In genomic region chr16:21301895-21302291, GRCh38 we compare ENCODE assay signal across 8 cellular contexts. TPM values are rescaled to one million over a fixed set of nuclear protein-coding genes. Genes with fewer than 3 reads are reported as not detected.
A peak's percentile ranks its signal among the peaks of the same experiment; 100 is the strongest.
DNase-seq lines count a peak whose midpoint lies in the region; ATAC-seq and TF ChIP-seq lines count a peak whose summit lies in the region.

No MANE protein-coding gene starts in this region.

- no peak for TF ChIP-seq CTCF in breast epithelium (IDR thresholded peaks at IDR 0.05)

- in situ Hi-C loops in ACHN (cut with HindIII; ENCODE audit: low pct_ligation_motif_present, low pct_unique_long_range_greater_than_20kb, low sequenced_read_pairs), result no loop called here

- H3K27ac ChIP-seq in HUES48 (ENCODE audit: low read depth, low read length) (peak overlapping the region; percentile 5), breast epithelium (peak overlapping the region; percentile 74 to 86), mucosa of rectum (ENCODE audit: low read depth in 2 of 2, low read length in 2 of 2) (peak overlapping the region; percentile 94 to 96)

- H3K9ac ChIP-seq in HUES48 (ENCODE audit: low read depth, low read length) (no peak overlapping the region), mucosa of rectum (ENCODE audit: low read depth in 1 of 2, low read length in 2 of 2) (peak overlapping the region; percentile 86 to 88)

- H3K36me3 ChIP-seq in HUES48 (ENCODE audit: control insufficient read depth, insufficient read depth, low read length), result no peaks in the 10 kb centered on the region
- H3K36me3 ChIP-seq in breast epithelium, result no peaks in the 10 kb centered on the region
- no peaks in the 10 kb centered on the region for H3K36me3 ChIP-seq in mucosa of rectum (ENCODE audit: control insufficient read depth in 2 of 2, insufficient read depth in 2 of 2, low read length in 2 of 2)

- TF ChIP-seq POLR2A in breast epithelium (IDR thresholded peaks at IDR 0.05), result no peak

- intact Hi-C loops in breast epithelium (cut with DNase I; ENCODE audit: low total_unique reads), result loop anchor here (5.0 kb wide), 1 partner anchor 450 kb away; no protein-coding TSS in a partner anchor

- H3K4me1 ChIP-seq in HUES48 (ENCODE audit: control insufficient read depth, insufficient read depth, low read length), result peaks cover 16% of the 10 kb centered on the region
- no peaks in the 10 kb centered on the region for H3K4me1 ChIP-seq in breast epithelium
- peaks cover 6 to 12% of the 10 kb centered on the region in 2 donors for H3K4me1 ChIP-seq in mucosa of rectum (ENCODE audit: control insufficient read depth in 2 of 2, insufficient read depth in 2 of 2, low read length in 2 of 2)

- no peak for ATAC-seq in GM19351 (IDR thresholded peaks at IDR 0.05; ENCODE audit: unreplicated experiment)
- ATAC-seq in HG03442 (IDR thresholded peaks at IDR 0.05; ENCODE audit: unreplicated experiment), result no peak
- ATAC-seq in GM21515 (IDR thresholded peaks at IDR 0.05; ENCODE audit: unreplicated experiment), result no peak

- H3K4me3 ChIP-seq in HUES48 (ENCODE audit: low read depth, low read length), result peak overlapping the region; percentile 72
- H3K4me3 ChIP-seq in breast epithelium, result peak overlapping the region; percentile 65 to 87 (median 76)
- peak overlapping the region; percentile 78 to 96 for H3K4me3 ChIP-seq in mucosa of rectum (ENCODE audit: low read length in 2 of 2)

- DNase-seq in ACHN (peak; percentile 29), breast epithelium (ENCODE audit: low spot score in 2 of 2) (no peak), DMS153 treated with DMSO at 0.1 percent for 48 hours (lab: John Stamatoyannopoulos, UW; ENCODE audit: unreplicated experiment) (no peak)

- H3K27me3 ChIP-seq in HUES48 (ENCODE audit: control insufficient read depth, insufficient read depth, low read length) (peaks cover 51% of the 10 kb centered on the region), breast epithelium (no peaks in the 10 kb centered on the region), mucosa of rectum (ENCODE audit: control insufficient read depth in 2 of 2, insufficient read depth in 2 of 2, low read length in 2 of 2) (no peaks in the 10 kb centered on the region)

- no peaks in the 10 kb centered on the region for H3K9me3 ChIP-seq in HUES48 (ENCODE audit: control insufficient read depth, insufficient read depth, low read length)
- H3K9me3 ChIP-seq in breast epithelium, result no peaks in the 10 kb centered on the region
- no peaks in the 10 kb centered on the region for H3K9me3 ChIP-seq in mucosa of rectum (ENCODE audit: control insufficient read depth in 2 of 2, low read length in 2 of 2)

RNA-seq across cellular contexts. Expression of gene CRYM, which starts 23.8 kb away (rescaled TPM):
- total RNA-seq in breast epithelium, result 1 to 10 TPM in 2 of 3 donors, under 1 TPM in 1; 0.98 to 5.0 (median 2.6) TPM

Comparison
In these comparisons a context has a peak if more than half of its experiments do, and no peak if none do; other contexts are left out.
1. H3K27ac ChIP-seq: peak in every context shown above with its lines; median percentile 95 in mucosa of rectum; 80 in breast epithelium; 5 in HUES48.